In genomic region chr3:120451670-120452220, GRCh38 we compare ENCODE assay signal across 10 cellular contexts. TPM values are rescaled to one million over a fixed set of nuclear protein-coding genes. Genes with fewer than 3 reads are reported as not detected.
DNase-seq lines count a peak whose midpoint lies in the region; ATAC-seq and TF ChIP-seq lines count a peak whose summit lies in the region.
"Had no signal": no experiment of that assay in that cellular context is flagged by ENCODE, and none has a peak within 500 bp of the region (broad histone marks: within the 10 kb centered on the region; RNA-seq: fewer than 3 reads in every experiment).

No MANE protein-coding gene starts in this region.

- peak overlapping the region; percentile 91 to 95 (median 92) for H3K27ac ChIP-seq in thyroid gland

- peaks cover 43% of the 10 kb centered on the region for H3K27me3 Mint-ChIP-seq in activated T-cell treated with anti-CD3 and anti-CD28 coated beads, Interleukin-2, amount 50 U/mL, for 4 hours (ENCODE audit: low read depth)
- no peaks in the 10 kb centered on the region for H3K27me3 Mint-ChIP-seq in MCF 10A (ENCODE audit: insufficient read depth, unreplicated experiment)
- H3K27me3 Mint-ChIP-seq in memory B cell: peaks cover 22% of the 10 kb centered on the region

- no peak for TF ChIP-seq CTCF in MCF 10A (IDR thresholded peaks at IDR 0.05; ENCODE audit: unreplicated experiment)
- TF ChIP-seq CTCF in thyroid gland (IDR thresholded peaks at IDR 0.05): no peak

- peaks cover 4% of the 10 kb centered on the region for H3K9me3 Mint-ChIP-seq in activated T-cell treated with anti-CD3 and anti-CD28 coated beads, Interleukin-2, amount 50 U/mL, for 4 hours
- H3K9me3 Mint-ChIP-seq in MCF 10A (ENCODE audit: unreplicated experiment) (no peaks in the 10 kb centered on the region), memory B cell (peaks cover 3% of the 10 kb centered on the region)

- no peaks in the 10 kb centered on the region for H3K9me3 ChIP-seq in thyroid gland

- 84 to 90% methylated on average over 9 of the region's 9 CpGs for WGBS in thyroid gland, 2 donors

- peaks cover 10% of the 10 kb centered on the region for H3K4me1 Mint-ChIP-seq in activated T-cell treated with anti-CD3 and anti-CD28 coated beads, Interleukin-2, amount 50 U/mL, for 4 hours (ENCODE audit: low read depth)
- H3K4me1 Mint-ChIP-seq in MCF 10A (ENCODE audit: insufficient read depth, unreplicated experiment) (peaks cover 15% of the 10 kb centered on the region), memory B cell (peaks cover 7% of the 10 kb centered on the region)

- H3K27ac Mint-ChIP-seq in MCF 10A (ENCODE audit: low read depth, unreplicated experiment) (no peak overlapping the region), memory B cell (no peak overlapping the region)

- no peaks in the 10 kb centered on the region for H3K27me3 ChIP-seq in thyroid gland

- CTCF ChIA-PET in MCF 10A (lab: Yijun Ruan, JAX): no interaction called here

- no peaks in the 10 kb centered on the region for H3K36me3 ChIP-seq in thyroid gland

- no peaks in the 10 kb centered on the region for H3K36me3 Mint-ChIP-seq in activated T-cell treated with anti-CD3 and anti-CD28 coated beads, Interleukin-2, amount 50 U/mL, for 4 hours (ENCODE audit: insufficient read depth)
- H3K36me3 Mint-ChIP-seq in MCF 10A (ENCODE audit: insufficient read depth, unreplicated experiment): no peaks in the 10 kb centered on the region
- H3K36me3 Mint-ChIP-seq in memory B cell: no peaks in the 10 kb centered on the region

- peak overlapping the region in 1 of 3 donors; percentile 88 for H3K4me3 ChIP-seq in thyroid gland (replicated peaks in 1 of 3)

- BruUV-seq in MCF 10A (replicated peaks; lab: Mats Ljungman, UMichigan): no TSS peak

- no peak for ATAC-seq in activated T-cell treated with anti-CD3 and anti-CD28 coated beads, Interleukin-2, amount 50 U/mL, for 4 hours
- ATAC-seq in memory B cell (ENCODE audit: low read depth) (no peak), GM21526 (IDR thresholded peaks at IDR 0.05; ENCODE audit: low FRiP score, unreplicated experiment) (no peak), HG02884 (IDR thresholded peaks at IDR 0.05; ENCODE audit: unreplicated experiment) (no peak)

- POLR2A ChIA-PET in MCF 10A (lab: Yijun Ruan, JAX): no interaction called here

- intact Hi-C loops in MCF 10A (cut with micrococcal nuclease) (loop anchor here (2.0 kb wide), 1 partner anchor 45 kb away; no protein-coding TSS in a partner anchor), thyroid gland (cut with DNase I) (no loop called here)

- H3K4me1 ChIP-seq in thyroid gland: peaks cover 24 to 25% of the 10 kb centered on the region in 2 donors

- DNase-seq in activated T-cell treated with anti-CD3 and anti-CD28 coated beads, Interleukin-2, amount 50 U/mL, for 4 hours: no peak
- DNase-seq in activated T-cell treated with anti-CD3 and anti-CD28 coated beads, Interleukin-2, amount 50 U/mL, for 48 hours: no peak
- DNase-seq in MCF 10A (ENCODE audit: unreplicated experiment): no peak
- DNase-seq in memory B cell (ENCODE audit: low spot score in 2 of 2): no peak
- DNase-seq in thyroid gland: no peak
- DNase-seq in NCI-H345 treated with DMSO at 0.1 percent for 48 hours (lab: John Stamatoyannopoulos, UW; ENCODE audit: unreplicated experiment): no peak
- DNase-seq: GOT3, kidney glomerular epithelial cell had no signal

- TF ChIP-seq POLR2A in thyroid gland (IDR thresholded peaks at IDR 0.05): no peak

- H3K4me3 Mint-ChIP-seq in activated T-cell treated with anti-CD3 and anti-CD28 coated beads, Interleukin-2, amount 50 U/mL, for 4 hours: peak overlapping the region; percentile 60
- H3K4me3 Mint-ChIP-seq in MCF 10A (ENCODE audit: unreplicated experiment): peak overlapping the region; percentile 48
- H3K4me3 Mint-ChIP-seq in memory B cell: peak overlapping the region; percentile 73

RNA-seq across cellular contexts. Expression of gene FSTL1, which starts 1.0 kb away (rescaled TPM):
- 1 to 10 TPM in 1 of 3 donors, under 1 TPM in 2; 0.58 to 1.2 (median 0.91) TPM for total RNA-seq in activated T-cell treated with anti-CD3 and anti-CD28 coated beads, Interleukin-2, amount 50 U/mL, for 4 hours
- total RNA-seq in MCF 10A (2022): 49.4 and 56.4 TPM in 2 replicates
- 100 to 1,000 TPM; 135 to 268 (median 228) TPM for total RNA-seq in thyroid gland

Comparison
In these comparisons a context has a peak if more than half of its experiments do, and no peak if none do; other contexts are left out.
1. RNA of gene FSTL1, which starts 1.0 kb away (total RNA-seq): 135 to 268 TPM in thyroid gland and 49.4 to 56.4 TPM in MCF 10A; 0.58 to 1.2 TPM in activated T-cell treated with anti-CD3 and anti-CD28 coated beads, Interleukin-2, amount 50 U/mL, for 4 hours; every median in the first group is over 10 times any median in the second.
2. Peak in every context shown above with its lines, with median percentiles within 50 percentile points of each other: H3K4me3 Mint-ChIP-seq.